ENCODE assay signal across 10 cellular contexts in the genomic region with DNA sequence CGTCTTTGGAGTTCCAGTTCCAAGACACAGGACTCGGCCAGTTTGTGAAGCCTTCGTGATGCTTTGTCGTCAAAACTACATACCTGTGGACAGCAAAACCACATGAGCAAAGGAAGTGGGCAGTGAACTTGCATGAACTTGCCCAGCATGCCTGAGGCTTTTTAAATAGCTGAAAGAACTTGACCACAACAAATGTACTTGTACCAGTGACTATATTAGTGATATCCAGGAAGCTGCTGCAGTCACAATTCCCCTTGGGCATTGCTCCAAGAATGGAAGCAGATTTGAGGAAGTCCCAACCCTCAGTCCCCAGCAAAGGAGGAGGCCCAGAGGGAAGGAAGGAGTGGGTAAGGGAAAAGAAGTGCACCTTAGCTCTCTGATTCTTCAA. TPM values are rescaled to one million over a fixed set of nuclear protein-coding genes. Genes with fewer than 3 reads are reported as not detected.
DNase-seq lines count a peak whose midpoint lies in the region; ATAC-seq and TF ChIP-seq lines count a peak whose summit lies in the region.
"Had no signal": no experiment of that assay in that cellular context is flagged by ENCODE, and none has a peak within 500 bp of the region (broad histone marks: within the 10 kb centered on the region; RNA-seq: fewer than 3 reads in every experiment).

No MANE protein-coding gene starts in this region.

- H3K9me3 Mint-ChIP-seq in activated naive CD8-positive, alpha-beta T cell treated with anti-CD3 and anti-CD28 coated beads for 36 hours, result no peaks in the 10 kb centered on the region
- peaks cover 0 to 4% of the 10 kb centered on the region in 2 donors for H3K9me3 Mint-ChIP-seq in stimulated activated naive B cell treated with anti-CD40 and anti-IgM and Interleukin-4, amounts not matched to agents 10 μg/mL and 1 μg/mL and 100 μg/mL, for 72 hours
- H3K9me3 Mint-ChIP-seq: activated T-helper 2 cell treated with anti-CD3 and anti-CD28 coated beads, Interferon-gamma antibody, Interleukin-2, Interleukin-4, amounts not matched to agents 10 μg/mL and 5 μg/mL and 100 μg/mL, durations not matched to agents 14 hours and 24 hours and 36 hours had no signal

- no peaks in the 10 kb centered on the region for H3F3A ChIP-seq in GM23248 (ENCODE audit: insufficient read depth)

- intact Hi-C loops in left ventricle myocardium inferior (cut with micrococcal nuclease), result no loop called here

- no peak overlapping the region for H3K4me3 ChIP-seq in GM23248
- no peak overlapping the region for H3K4me3 ChIP-seq in left ventricle myocardium inferior

- H3K79me2 ChIP-seq in GM23248 (ENCODE audit: insufficient read depth), result no peaks in the 10 kb centered on the region

- H3K27ac ChIP-seq in GM23248 (no peak overlapping the region), left ventricle myocardium inferior (replicated peaks) (peak overlapping the region; percentile 59)

- H3K4me1 Mint-ChIP-seq in activated naive CD8-positive, alpha-beta T cell treated with anti-CD3 and anti-CD28 coated beads for 36 hours, result peaks cover 20% of the 10 kb centered on the region
- peaks cover 20 to 29% of the 10 kb centered on the region in 2 donors for H3K4me1 Mint-ChIP-seq in stimulated activated naive B cell treated with anti-CD40 and anti-IgM and Interleukin-4, amounts not matched to agents 10 μg/mL and 1 μg/mL and 100 μg/mL, for 72 hours

- H4K20me1 ChIP-seq in GM23248 (ENCODE audit: insufficient read depth), result no peaks in the 10 kb centered on the region

- H3K4me3 Mint-ChIP-seq in activated naive CD8-positive, alpha-beta T cell treated with anti-CD3 and anti-CD28 coated beads for 36 hours, result no peak overlapping the region
- H3K4me3 Mint-ChIP-seq in stimulated activated naive B cell treated with anti-CD40 and anti-IgM and Interleukin-4, amounts not matched to agents 10 μg/mL and 1 μg/mL and 100 μg/mL, for 72 hours, result no peak overlapping the region

- H3K36me3 Mint-ChIP-seq in activated naive CD8-positive, alpha-beta T cell treated with anti-CD3 and anti-CD28 coated beads for 36 hours, result peaks cover 5% of the 10 kb centered on the region
- peaks cover 7 to 23% of the 10 kb centered on the region in 2 donors for H3K36me3 Mint-ChIP-seq in stimulated activated naive B cell treated with anti-CD40 and anti-IgM and Interleukin-4, amounts not matched to agents 10 μg/mL and 1 μg/mL and 100 μg/mL, for 72 hours

- in situ Hi-C loops in GM23248 (cut with MboI), result no loop called here

- H3K4me2 ChIP-seq in GM23248 (ENCODE audit: unreplicated experiment), result no peak overlapping the region

- 0 out of 2 replicates have a peak, but pooled peaks cover 7% of the 10 kb centered on the region for H3K27me3 ChIP-seq in GM23248 (replicated peaks; ENCODE audit: insufficient read depth)
- no peaks in the 10 kb centered on the region for H3K27me3 ChIP-seq in left ventricle myocardium inferior (ENCODE audit: low read depth)

- no peaks in the 10 kb centered on the region for H3K27me3 Mint-ChIP-seq in activated naive CD8-positive, alpha-beta T cell treated with anti-CD3 and anti-CD28 coated beads for 36 hours
- no peaks in the 10 kb centered on the region for H3K27me3 Mint-ChIP-seq in stimulated activated naive B cell treated with anti-CD40 and anti-IgM and Interleukin-4, amounts not matched to agents 10 μg/mL and 1 μg/mL and 100 μg/mL, for 72 hours

- no peak for ATAC-seq in GM21360 (IDR thresholded peaks at IDR 0.05; ENCODE audit: unreplicated experiment)
- ATAC-seq in stimulated activated naive B cell treated with anti-CD40 and anti-IgM and Interleukin-4, amounts not matched to agents 10 μg/mL and 1 μg/mL and 100 μg/mL, for 72 hours (replicated peaks), result no peak

- H3K9me3 ChIP-seq in GM23248 (ENCODE audit: low read depth) (no peaks in the 10 kb centered on the region), left ventricle myocardium inferior (replicated peaks) (no peaks in the 10 kb centered on the region)

- H3K27ac Mint-ChIP-seq in activated naive CD8-positive, alpha-beta T cell treated with anti-CD3 and anti-CD28 coated beads for 36 hours, result no peak overlapping the region
- H3K27ac Mint-ChIP-seq in stimulated activated naive B cell treated with anti-CD40 and anti-IgM and Interleukin-4, amounts not matched to agents 10 μg/mL and 1 μg/mL and 100 μg/mL, for 72 hours, result no peak overlapping the region
- H3K27ac Mint-ChIP-seq: activated T-helper 2 cell treated with anti-CD3 and anti-CD28 coated beads, Interferon-gamma antibody, Interleukin-2, Interleukin-4, amounts not matched to agents 10 μg/mL and 5 μg/mL and 100 μg/mL, durations not matched to agents 14 hours and 24 hours and 36 hours had no signal

- no peaks in the 10 kb centered on the region for H3K4me1 ChIP-seq in GM23248 (ENCODE audit: insufficient read depth)
- peaks cover 40% of the 10 kb centered on the region for H3K4me1 ChIP-seq in left ventricle myocardium inferior

- H3K9me2 ChIP-seq in GM23248 (ENCODE audit: insufficient read depth), result no peaks in the 10 kb centered on the region

- 84 to 85% methylated on average over 4 of the region's 4 CpGs for WGBS in GM23248 (ENCODE audit: low coverage in 1 of 2, low lambda C conversion rate in 2 of 2, missing lambda C conversion rate in 2 of 2), 2 experiments

- DNase-seq in AG08395 (ENCODE audit: low spot score) (peak; percentile 34), GM23248 (peak; percentile 12), SW 1271 (lab: John Stamatoyannopoulos, UW) (peak; percentile 15 to 71), left ventricle myocardium inferior (no peak)
- DNase-seq in central memory CD4-positive, alpha-beta T cell, result no peak
- DNase-seq in activated naive CD8-positive, alpha-beta T cell treated with anti-CD3 and anti-CD28 coated beads for 36 hours, result no peak
- DNase-seq in stimulated activated naive B cell treated with anti-CD40 and anti-IgM and Interleukin-4, amounts not matched to agents 10 μg/mL and 1 μg/mL and 100 μg/mL, for 72 hours, result no peak
- DNase-seq: SHP77 treated with DMSO at 0.1 percent for 48 hours had no signal

- no peak overlapping the region for H2AFZ ChIP-seq in GM23248

- no peak for TF ChIP-seq CTCF in left ventricle myocardium inferior (IDR thresholded peaks at IDR 0.05; ENCODE audit: borderline replicate concordance)

- H3K36me3 ChIP-seq in GM23248 (ENCODE audit: low read depth) (no peaks in the 10 kb centered on the region), left ventricle myocardium inferior (peaks cover 44% of the 10 kb centered on the region)

- no peak overlapping the region for H3K9ac ChIP-seq in GM23248

RNA-seq across cellular contexts. Expression of gene FUCA1, which starts 2.6 kb away (rescaled TPM):
- 11.5 and 15.4 TPM in 2 replicates for total RNA-seq in GM23248 (2014; rRNA removed; shearing (Covaris generic))
- 13.3 and 15.2 TPM in 2 replicates for polyA plus RNA-seq in GM23248 (2016; fragmentation: Nextera tagmentation; extraction: Ambion mirVana)
- 11.4 TPM for total RNA-seq in left ventricle myocardium inferior
- 1 to 10 TPM; 4.7 to 5.1 TPM for total RNA-seq in activated naive CD8-positive, alpha-beta T cell treated with anti-CD3 and anti-CD28 coated beads for 36 hours

RNA-seq across cellular contexts. Expression of gene HMGCL, which starts 40.3 kb away (rescaled TPM):
- 48.1 and 50.8 TPM in 2 replicates for total RNA-seq in GM23248 (2014; rRNA removed; shearing (Covaris generic))
- polyA plus RNA-seq in GM23248 (2016; fragmentation: Nextera tagmentation; extraction: Ambion mirVana), result 46.9 and 49.3 TPM in 2 replicates
- total RNA-seq in left ventricle myocardium inferior, result 31.9 TPM
- 10 to 100 TPM; 29.2 to 30.3 TPM for total RNA-seq in activated naive CD8-positive, alpha-beta T cell treated with anti-CD3 and anti-CD28 coated beads for 36 hours

RNA-seq across cellular contexts. Expression of gene CNR2, which starts 47.6 kb away (rescaled TPM):
- not detected in 2 replicates for total RNA-seq in GM23248 (2014; rRNA removed; shearing (Covaris generic))
- polyA plus RNA-seq in GM23248 (2016; fragmentation: Nextera tagmentation; extraction: Ambion mirVana), result not detected in 2 replicates
- not detected for total RNA-seq in left ventricle myocardium inferior
- total RNA-seq in activated naive CD8-positive, alpha-beta T cell treated with anti-CD3 and anti-CD28 coated beads for 36 hours, result under 1 TPM; 0.16 to 0.28 TPM

Comparison
In these comparisons a context has a peak if more than half of its experiments do, and no peak if none do; other contexts are left out.
1. DNase-seq: peak in AG08395 (single experiment), GM23248 (single experiment) and SW 1271 (2 of 2); none in left ventricle myocardium inferior (single experiment), central memory CD4-positive, alpha-beta T cell (single experiment), activated naive CD8-positive, alpha-beta T cell treated with anti-CD3 and anti-CD28 coated beads for 36 hours (single experiment) and stimulated activated naive B cell treated with anti-CD40 and anti-IgM and Interleukin-4, amounts not matched to agents 10 μg/mL and 1 μg/mL and 100 μg/mL, for 72 hours (single experiment).